10 cellular contexts compared by ENCODE assay signal in genomic region chr14:92366237-92366636, GRCh38. TPM values are rescaled to one million over a fixed set of nuclear protein-coding genes. Genes with fewer than 3 reads are reported as not detected.
"Had no signal": no experiment of that assay in that cellular context is flagged by ENCODE, and none has a peak within 500 bp of the region (broad histone marks: within the 10 kb centered on the region; RNA-seq: fewer than 3 reads in every experiment).

No MANE protein-coding gene starts in this region.

- H3K4me1 ChIP-seq: HAP-1 had no signal

- H2AFZ ChIP-seq: GM23248 had no signal

- H3K27ac ChIP-seq: GM23248, HL-60 had no signal

- ATAC-seq: HCT116 had no signal

- H3K9ac ChIP-seq: GM23248 had no signal

- H3K4me3 ChIP-seq: GM23248, HAP-1 had no signal

- H3K36me3 ChIP-seq: HAP-1 had no signal

- DNase-seq: GM23248, GOT3, H7, HFFc6 had no signal

RNA-seq across cellular contexts. Expression of gene SLC24A4, which starts 43.3 kb away (rescaled TPM):
- total RNA-seq: GM23248, H4, HFFc6, HT1080 had no signal
- polyA plus RNA-seq: GM23248, IgD-negative memory B cell had no signal
